Comparison of ENCODE assay signal across 14 cellular contexts in the genomic region with DNA sequence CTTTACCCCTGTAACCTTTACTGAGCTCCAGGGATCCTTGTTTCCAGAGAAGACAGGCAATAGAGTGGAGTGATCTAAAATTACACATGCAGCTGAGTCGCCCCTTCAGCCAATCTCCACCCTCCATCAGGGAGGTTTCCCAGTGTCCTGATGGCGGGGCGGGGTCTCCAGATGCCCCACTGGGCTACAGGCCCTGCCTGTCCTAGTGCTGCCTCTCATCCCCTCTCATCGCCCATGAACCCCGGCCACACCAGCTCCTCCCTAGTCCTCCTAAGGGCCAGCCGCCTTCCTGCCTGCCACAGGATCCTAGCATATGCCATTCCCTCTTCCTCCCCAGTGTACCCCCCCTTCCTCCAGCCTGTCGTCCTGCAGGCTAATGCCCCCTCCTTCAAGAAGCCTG.
A peak's percentile ranks its signal among the peaks of the same experiment; 100 is the strongest.
DNase-seq lines count a peak whose midpoint lies in the region; ATAC-seq and TF ChIP-seq lines count a peak whose summit lies in the region.
"Had no signal": no experiment of that assay in that cellular context is flagged by ENCODE, and none has a peak within 500 bp of the region (broad histone marks: within the 10 kb centered on the region; RNA-seq: fewer than 3 reads in every experiment).

No MANE protein-coding gene starts in this region.

- H3K9ac ChIP-seq in endodermal cell (ENCODE audit: extremely low read depth, low read length, poor library complexity, severe bottlenecking) = no peak overlapping the region
- H3K9ac ChIP-seq in neuronal stem cell (ENCODE audit: low read depth, low read length, poor library complexity) = no peak overlapping the region

- H3K36me3 ChIP-seq in heart right ventricle = no peaks in the 10 kb centered on the region
- no peaks in the 10 kb centered on the region for H3K36me3 ChIP-seq in WERI-Rb-1
- no peaks in the 10 kb centered on the region for H3K36me3 ChIP-seq in endodermal cell (ENCODE audit: control insufficient read depth, insufficient read depth, low read length)
- no peaks in the 10 kb centered on the region for H3K36me3 ChIP-seq in neuronal stem cell (replicated peaks in 1 of 2; ENCODE audit: control insufficient read depth in 2 of 2, insufficient read depth in 2 of 2, low read length in 2 of 2)

- peak overlapping the region; percentile 74 for H3K18ac ChIP-seq in neuronal stem cell (ENCODE audit: low read length)

- no peak overlapping the region for H4K91ac ChIP-seq in neuronal stem cell (ENCODE audit: low read depth, low read length, poor library complexity)

- no peak overlapping the region for H2BK12ac ChIP-seq in neuronal stem cell (ENCODE audit: low read length)

- H3K4me3 ChIP-seq in heart right ventricle = no peak overlapping the region
- no peak overlapping the region for H3K4me3 ChIP-seq in WERI-Rb-1 (ENCODE audit: low read depth, low read length)
- no peak overlapping the region for H3K4me3 ChIP-seq in endodermal cell (ENCODE audit: low read length)
- no peak overlapping the region for H3K4me3 ChIP-seq in neuronal stem cell (ENCODE audit: low read length in 2 of 2)
- H3K4me3 ChIP-seq: A549 had no signal

- H3K27ac ChIP-seq in heart right ventricle = no peak overlapping the region
- H3K27ac ChIP-seq in WERI-Rb-1 = peak overlapping the region; percentile 88
- H3K27ac ChIP-seq in endodermal cell (ENCODE audit: low read depth, low read length) = peak overlapping the region; percentile 59
- H3K27ac ChIP-seq in neuronal stem cell (replicated peaks; ENCODE audit: low read length) = no peak overlapping the region
- H3K27ac ChIP-seq: A549 had no signal

- H3K9me3 ChIP-seq in heart right ventricle = no peaks in the 10 kb centered on the region
- H3K9me3 ChIP-seq in WERI-Rb-1 (ENCODE audit: severe bottlenecking) = no peaks in the 10 kb centered on the region
- no peaks in the 10 kb centered on the region for H3K9me3 ChIP-seq in endodermal cell (ENCODE audit: control insufficient read depth, low read length)
- no peaks in the 10 kb centered on the region for H3K9me3 ChIP-seq in neuronal stem cell (replicated peaks in 1 of 2; ENCODE audit: control insufficient read depth in 2 of 2, insufficient read depth in 1 of 2, low read depth in 1 of 2, low read length in 2 of 2)
- H3K9me3 ChIP-seq: A549 had no signal

- ATAC-seq in left ventricle myocardium superior = no peak
- ATAC-seq in heart right ventricle = no peak
- no peak for ATAC-seq in HG02885 (IDR thresholded peaks at IDR 0.05; ENCODE audit: poor library complexity, unreplicated experiment)
- ATAC-seq in HG03521 (IDR thresholded peaks at IDR 0.05; ENCODE audit: unreplicated experiment) = no peak
- ATAC-seq: A549, HCT116 had no signal

- 76 to 88% methylated on average over 7 of the region's 7 CpGs for WGBS in heart right ventricle, 2 donors
- 81 to 91% methylated on average over 6 to 7 of the region's 7 CpGs for WGBS in endodermal cell (ENCODE audit: insufficient coverage in 1 of 2, insufficient read length in 1 of 2), 2 experiments
- WGBS in neuronal stem cell (ENCODE audit: extremely low coverage in 2 of 2, insufficient read length in 2 of 2, insufficient replicate concordance in 1 of 2), 2 donors = no CpG with 5 or more reads among the region's 7 CpGs

- peaks cover 24% of the 10 kb centered on the region for H3K4me1 Mint-ChIP-seq in endodermal cell

- H3K4me1 ChIP-seq in heart right ventricle (peaks cover 8 to 26% (median 13%) of the 10 kb centered on the region in 9 donors), endodermal cell (ENCODE audit: control insufficient read depth, insufficient read depth, low read length) (peaks cover 9% of the 10 kb centered on the region), neuronal stem cell (ENCODE audit: control insufficient read depth in 2 of 2, insufficient read depth in 1 of 2, low read depth in 1 of 2, low read length in 2 of 2) (peaks cover 3 to 19% of the 10 kb centered on the region in 2 donors)

- H2BK5ac ChIP-seq in neuronal stem cell (ENCODE audit: low read length) = peak overlapping the region; percentile 26

- H2AK5ac ChIP-seq in neuronal stem cell (ENCODE audit: low read depth, low read length) = no peak overlapping the region

- H2AFZ ChIP-seq in neuronal stem cell (ENCODE audit: low read length) = no peak overlapping the region

- H3K27me3 ChIP-seq in heart right ventricle (peaks cover 7 to 31% (median 18%) of the 10 kb centered on the region in 7 donors), WERI-Rb-1 (ENCODE audit: insufficient read depth, low read depth, severe bottlenecking) (no peaks in the 10 kb centered on the region), endodermal cell (ENCODE audit: control insufficient read depth, insufficient read depth, low read length, poor library complexity, severe bottlenecking) (peaks cover 46% of the 10 kb centered on the region), neuronal stem cell (ENCODE audit: control insufficient read depth in 3 of 3, insufficient read depth in 3 of 3, low read depth in 1 of 3, low read length in 3 of 3) (peaks cover 7 to 76% (median 49%) of the 10 kb centered on the region in 3 experiments)

- H3K4ac ChIP-seq in neuronal stem cell (ENCODE audit: low read length) = no peak overlapping the region

- no peak overlapping the region for H2BK15ac ChIP-seq in neuronal stem cell (ENCODE audit: low read length)

- no peak overlapping the region for H3K4me3 Mint-ChIP-seq in endodermal cell
- H3K4me3 Mint-ChIP-seq: CD14-positive monocyte, IgD-negative memory B cell had no signal

- H3K9me3 Mint-ChIP-seq in endodermal cell = no peaks in the 10 kb centered on the region

- no peak overlapping the region for H2BK120ac ChIP-seq in neuronal stem cell (ENCODE audit: low read depth, low read length)

- intact Hi-C loops in left ventricle myocardium superior (cut with micrococcal nuclease) (no loop called here), heart right ventricle (cut with DNase I) (no loop called here)

- H3K23ac ChIP-seq in neuronal stem cell (ENCODE audit: low read depth, low read length, poor library complexity) = peak overlapping the region; percentile 14

- DNase-seq in left ventricle myocardium superior = peak; percentile 8
- no peak for DNase-seq in heart right ventricle
- peak; percentile 49 for DNase-seq in WERI-Rb-1
- peak; percentile 65 for DNase-seq in endodermal cell
- no peak for DNase-seq in neuronal stem cell (ENCODE audit: low spot score)
- no peak for DNase-seq in COLO668 (lab: John Stamatoyannopoulos, UW; ENCODE audit: unreplicated experiment)
- DNase-seq: Calu3, DMS 273 treated with DMSO at 0.1 percent for 48 hours had no signal

- no peak overlapping the region for H3K4me2 ChIP-seq in neuronal stem cell (ENCODE audit: insufficient read depth, low read length, poor library complexity, severe bottlenecking)
- H3K4me2 ChIP-seq: A549 had no signal

- H3K14ac ChIP-seq in neuronal stem cell (ENCODE audit: low read length) = no peak overlapping the region

- no peak overlapping the region for H4K8ac ChIP-seq in neuronal stem cell (ENCODE audit: low read depth, low read length)

- TF ChIP-seq CTCF in heart right ventricle (IDR thresholded peaks at IDR 0.05) (no peak), WERI-Rb-1 (IDR thresholded peaks at IDR 0.05; ENCODE audit: low read depth, low read length) (no peak), endodermal cell (conservative IDR thresholded peaks at IDR 0.05) (no peak)

- H3K36me3 Mint-ChIP-seq in endodermal cell (ENCODE audit: low read depth) = no peaks in the 10 kb centered on the region
- H3K36me3 Mint-ChIP-seq: IgD-negative memory B cell had no signal

- no peak overlapping the region for H3K27ac Mint-ChIP-seq in endodermal cell
- H3K27ac Mint-ChIP-seq: IgD-negative memory B cell had no signal

- H3K79me1 ChIP-seq in neuronal stem cell (ENCODE audit: low read depth, low read length) = no peaks in the 10 kb centered on the region

- H3K27me3 Mint-ChIP-seq in endodermal cell (ENCODE audit: insufficient read depth) = peaks cover 74% of the 10 kb centered on the region

Comparison
In these comparisons a context has a peak if more than half of its experiments do, and no peak if none do; other contexts are left out.
1. DNase-seq: peak in left ventricle myocardium superior (single experiment), WERI-Rb-1 (single experiment) and endodermal cell (single experiment); none in heart right ventricle (0 of 2), neuronal stem cell (single experiment) and COLO668 (single experiment).
2. H3K27ac ChIP-seq: peak in WERI-Rb-1 (single experiment) and endodermal cell (single experiment); none in heart right ventricle (0 of 10) and neuronal stem cell (single experiment).